Comparison of ENCODE assay signal across 8 cellular contexts in genomic region chr19:35740423-35741215, GRCh38. TPM values are rescaled to one million over a fixed set of nuclear protein-coding genes. Genes with fewer than 3 reads are reported as not detected.
DNase-seq lines count a peak whose midpoint lies in the region; ATAC-seq and TF ChIP-seq lines count a peak whose summit lies in the region.

No MANE protein-coding gene starts in this region.

- no peaks in the 10 kb centered on the region for H3K27me3 Mint-ChIP-seq in dendritic cell treated with granulocyte-macrophage colony-stimulating factor and Interleukin-4, amounts not matched to agents 40 ng/mL and 50 ng/mL, for 4 days

- H3K9me3 Mint-ChIP-seq in dendritic cell treated with granulocyte-macrophage colony-stimulating factor and Interleukin-4, amounts not matched to agents 40 ng/mL and 50 ng/mL, for 4 days = no peaks in the 10 kb centered on the region

- H3K36me3 Mint-ChIP-seq in dendritic cell treated with granulocyte-macrophage colony-stimulating factor and Interleukin-4, amounts not matched to agents 40 ng/mL and 50 ng/mL, for 4 days (ENCODE audit: low read depth) = peaks cover 91% of the 10 kb centered on the region

- TF ChIP-seq POLR2A in lower leg skin (IDR thresholded peaks at IDR 0.05) = no peak

- 0 to 1% methylated on average over 43 to 58 of the region's 63 CpGs for WGBS in lower leg skin, 2 donors

- H3K4me1 Mint-ChIP-seq in dendritic cell treated with granulocyte-macrophage colony-stimulating factor and Interleukin-4, amounts not matched to agents 40 ng/mL and 50 ng/mL, for 4 days (ENCODE audit: low read depth) = peaks cover 61% of the 10 kb centered on the region

- peak overlapping the region; percentile 35 for H3K4me3 ChIP-seq in lower leg skin (ENCODE audit: low read depth, poor library complexity, severe bottlenecking)

- DNase-seq in NCI-H69 (lab: John Stamatoyannopoulos, UW) = peak; percentile 99
- peak; percentile 94 for DNase-seq in activated CD4-positive, alpha-beta T cell treated with anti-CD3 and anti-CD28 coated beads, Interleukin-2, amount 50 U/mL, for 1 hour
- DNase-seq in lower leg skin (ENCODE audit: low spot score in 2 of 2) = peak; percentile 97 to 100
- peak; percentile 93 for DNase-seq in stimulated activated CD4-positive, alpha-beta T cell treated with anti-CD3 and anti-CD28 coated beads, Interleukin-4, amount 100 ng/mL, for 4 hours

- ATAC-seq in GM19351 (IDR thresholded peaks at IDR 0.05; ENCODE audit: unreplicated experiment) (peak; percentile 53), HG03521 (IDR thresholded peaks at IDR 0.05; ENCODE audit: unreplicated experiment) (peak; percentile 46)

- H3K27ac ChIP-seq in C4-2B = peak overlapping the region; percentile 77

- H3K27ac Mint-ChIP-seq in dendritic cell treated with granulocyte-macrophage colony-stimulating factor and Interleukin-4, amounts not matched to agents 40 ng/mL and 50 ng/mL, for 4 days = peak overlapping the region; percentile 99

- H3K4me3 Mint-ChIP-seq in dendritic cell treated with granulocyte-macrophage colony-stimulating factor and Interleukin-4, amounts not matched to agents 40 ng/mL and 50 ng/mL, for 4 days = peak overlapping the region; percentile 86

- intact Hi-C loops in dendritic cell treated with granulocyte-macrophage colony-stimulating factor and Interleukin-4, amounts not matched to agents 40 ng/mL and 50 ng/mL, for 4 days (cut with micrococcal nuclease) = loop anchor here (10.0 kb wide), 2 partner anchors 96 to 164 kb away; partner anchors contain the start of genes COX6B1, ETV2, HCST and NFKBID
- intact Hi-C loops in lower leg skin (cut with DNase I; ENCODE audit: low total_unique reads) = no loop called here

- TF ChIP-seq CTCF in C4-2B (conservative IDR thresholded peaks at IDR 0.05) = no peak; the same call in 1 of the 2 replicates
- peak in 1 of 3 donors; percentile 30 for TF ChIP-seq CTCF in lower leg skin (IDR thresholded peaks at IDR 0.05)

RNA-seq across cellular contexts. Expression of gene IGFLR1, which starts 1.6 kb away (rescaled TPM):
- total RNA-seq in lower leg skin = 10 to 100 TPM in 1 of 4 donors, 1 to 10 TPM in 3; 1.4 to 11.3 (median 5.1) TPM

RNA-seq across cellular contexts. Expression of gene U2AF1L4, which starts 4.6 kb away (rescaled TPM):
- 10 to 100 TPM; 12.6 to 20.0 (median 18.5) TPM for total RNA-seq in lower leg skin

RNA-seq across cellular contexts. Expression of gene PSENEN, which starts 4.8 kb away (rescaled TPM):
- 10 to 100 TPM; 13.7 to 47.4 (median 30.8) TPM for total RNA-seq in lower leg skin

RNA-seq across cellular contexts. Expression of gene LIN37, which starts 7.8 kb away (rescaled TPM):
- 10 to 100 TPM in 2 of 4 donors, 1 to 10 TPM in 2; 4.7 to 15.0 (median 10.3) TPM for total RNA-seq in lower leg skin

RNA-seq across cellular contexts. Expression of gene HSPB6, which starts 16.2 kb away (rescaled TPM):
- 1 to 10 TPM; 2.5 to 9.4 (median 3.9) TPM for total RNA-seq in lower leg skin

Comparison
In these comparisons a context has a peak if more than half of its experiments do, and no peak if none do; other contexts are left out.
1. Peak in every context shown above with its lines: DNase-seq, ATAC-seq, H3K4me3 ChIP-seq and H3K27ac ChIP-seq.